1 cellular context compared by ENCODE assay signal in the genomic region with DNA sequence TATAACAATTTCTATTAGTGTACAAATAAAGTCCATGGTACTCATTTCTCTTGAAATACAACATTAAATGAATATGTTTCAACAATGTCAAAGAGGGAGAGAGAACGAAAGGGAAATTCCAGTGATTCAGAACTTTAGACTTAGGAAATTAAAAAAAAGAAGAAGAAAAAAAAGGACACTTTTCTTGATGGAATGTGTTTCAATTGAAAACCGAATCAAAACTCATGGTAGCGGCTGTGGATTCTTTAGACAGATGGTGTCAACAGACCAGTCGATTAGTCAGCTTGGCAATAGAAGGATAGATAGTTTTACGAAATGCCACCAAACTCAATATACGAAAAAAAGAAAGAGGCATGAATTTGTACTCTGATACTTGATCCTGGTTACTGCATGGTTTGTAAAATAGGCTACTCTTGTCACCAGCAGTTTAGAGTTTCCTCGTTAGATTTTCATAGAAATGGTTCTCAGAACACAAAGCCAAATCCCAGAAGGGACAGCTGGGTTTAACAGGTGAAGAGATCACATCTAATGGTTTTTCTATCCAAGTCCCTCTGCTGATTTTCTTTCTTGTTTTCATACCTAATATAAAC.
A peak's percentile ranks its signal among the peaks of the same experiment; 100 is the strongest.
TF ChIP-seq lines count a peak whose summit lies in the region.

No MANE protein-coding gene starts in this region.

TF ChIP-seq in SK-N-SH, 30 proteins besides CTCF, POLR2A, EP300 and RAD21:
- TF ChIP-seq, protein P1, sequence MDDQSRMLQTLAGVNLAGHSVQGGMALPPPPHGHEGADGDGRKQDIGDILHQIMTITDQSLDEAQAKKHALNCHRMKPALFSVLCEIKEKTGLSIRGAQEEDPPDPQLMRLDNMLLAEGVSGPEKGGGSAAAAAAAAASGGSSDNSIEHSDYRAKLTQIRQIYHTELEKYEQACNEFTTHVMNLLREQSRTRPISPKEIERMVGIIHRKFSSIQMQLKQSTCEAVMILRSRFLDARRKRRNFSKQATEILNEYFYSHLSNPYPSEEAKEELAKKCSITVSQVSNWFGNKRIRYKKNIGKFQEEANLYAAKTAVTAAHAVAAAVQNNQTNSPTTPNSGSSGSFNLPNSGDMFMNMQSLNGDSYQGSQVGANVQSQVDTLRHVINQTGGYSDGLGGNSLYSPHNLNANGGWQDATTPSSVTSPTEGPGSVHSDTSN (IDR thresholded peaks at IDR 0.05), result peak; percentile 47; the same call in 1 of the 2 replicates
- TF ChIP-seq NFIC (IDR thresholded peaks at IDR 0.05; ENCODE audit: borderline replicate concordance) (peak; percentile 17; the same call in 1 of the 2 replicates), FOSL2 (IDR thresholded peaks at IDR 0.05; ENCODE audit: borderline replicate concordance, low read depth) (0 out of 2 replicates have a peak, but pooled peaks have one; percentile 4), TCF12 (IDR thresholded peaks at IDR 0.05) (peak; percentile 55), RFX5 (IDR thresholded peaks at IDR 0.05; ENCODE audit: low read length) (no peak), FOXJ3 (CRISPR knock-in tag; IDR thresholded peaks at IDR 0.05) (no peak)
TF ChIP-seq in SK-N-SH: peak in this region for 4.
